In genomic region chr17:56833812-56834379, GRCh38 we compare ENCODE assay signal across 1 cellular context.
A peak's percentile ranks its signal among the peaks of the same experiment; 100 is the strongest.
TF ChIP-seq lines count a peak whose summit lies in the region.

TSS of gene C17orf67 (minus strand) at chr17:56833920. CDS start at chr17:56815810, 18,110 bp downstream.
TSS of gene DGKE (plus strand) at chr17:56834151. CDS start at chr17:56834796, 645 bp downstream.

TF ChIP-seq in HEK293, 187 proteins besides CTCF, POLR2A, EP300 and RAD21 (continued from another document and continues in another):
- peak; percentile 63; the same call in 1 of the 2 replicates for TF ChIP-seq ZNF449 (tag by site-specific recombination; IDR thresholded peaks at IDR 0.05)
- no peak for TF ChIP-seq BCL11A (tag by site-specific recombination; IDR thresholded peaks at IDR 0.05; ENCODE audit: low read depth)
- TF ChIP-seq TRIM28 (IDR thresholded peaks at IDR 0.05; ENCODE audit: borderline replicate concordance, low read length) = no peak
- TF ChIP-seq ZBTB48 (tag by site-specific recombination; IDR thresholded peaks at IDR 0.05) = no peak
- 0 out of 2 replicates have a peak, but pooled peaks have one; percentile 74 for TF ChIP-seq ZNF174 (tag by site-specific recombination; IDR thresholded peaks at IDR 0.05)
- TF ChIP-seq ZNF239 (tag by site-specific recombination; IDR thresholded peaks at IDR 0.05) = no peak
- peak; percentile 54; the same call in 1 of the 2 replicates for TF ChIP-seq ZNF596 (tag by site-specific recombination; IDR thresholded peaks at IDR 0.05)
- TF ChIP-seq ZNF624 (tag by site-specific recombination; IDR thresholded peaks at IDR 0.05) = no peak
- no peak for TF ChIP-seq ZNF426 (tag by site-specific recombination; IDR thresholded peaks at IDR 0.05)
- peak; percentile 84 for TF ChIP-seq SP2 (tag by site-specific recombination; IDR thresholded peaks at IDR 0.05)
- TF ChIP-seq ZNF830 (tag by site-specific recombination; IDR thresholded peaks at IDR 0.05; ENCODE audit: low read depth) = no peak
- TF ChIP-seq ZNF560 (tag by site-specific recombination; IDR thresholded peaks at IDR 0.05; ENCODE audit: borderline replicate concordance) = no peak
- TF ChIP-seq ZNF670 (tag by site-specific recombination; IDR thresholded peaks at IDR 0.05; ENCODE audit: low read depth) = no peak
- TF ChIP-seq ZNF660 (tag by site-specific recombination; IDR thresholded peaks at IDR 0.05) = peak; percentile 23
- no peak for TF ChIP-seq ZNF600 (tag by site-specific recombination; IDR thresholded peaks at IDR 0.05)
- TF ChIP-seq ELK4 (IDR thresholded peaks at IDR 0.05; ENCODE audit: borderline replicate concordance, low read depth, low read length) = no peak
- no peak for TF ChIP-seq ZNF423 (tag by site-specific recombination; IDR thresholded peaks at IDR 0.05)
- TF ChIP-seq ZNF175 (tag by site-specific recombination; IDR thresholded peaks at IDR 0.05) = no peak
- no peak for TF ChIP-seq FEZF1 (tag by site-specific recombination; IDR thresholded peaks at IDR 0.05)
- TF ChIP-seq INSM2 (tag by site-specific recombination; IDR thresholded peaks at IDR 0.05) = no peak
- peak; percentile 56 for TF ChIP-seq PBX3 (CRISPR knock-in tag; IDR thresholded peaks at IDR 0.05)
- TF ChIP-seq ZNF18 (tag by site-specific recombination; IDR thresholded peaks at IDR 0.05) = no peak
- TF ChIP-seq ZNF16 (tag by site-specific recombination; IDR thresholded peaks at IDR 0.05; ENCODE audit: low read depth) = no peak
- TF ChIP-seq YY1 (tag by site-specific recombination; IDR thresholded peaks at IDR 0.05) = peak; percentile 36; the same call in 1 of the 2 replicates
- no peak for TF ChIP-seq ZFP3 (tag by site-specific recombination; IDR thresholded peaks at IDR 0.05; ENCODE audit: low read depth)
- peak; percentile 99 for TF ChIP-seq KLF10 (tag by site-specific recombination; IDR thresholded peaks at IDR 0.05)
- TF ChIP-seq HOXC10 (CRISPR knock-in tag; IDR thresholded peaks at IDR 0.05) = no peak
- TF ChIP-seq ZBTB6 (tag by site-specific recombination; IDR thresholded peaks at IDR 0.05) = 0 out of 2 replicates have a peak, but pooled peaks have one; percentile 40
- peak; percentile 80 for TF ChIP-seq KLF9 (tag by site-specific recombination; IDR thresholded peaks at IDR 0.05; ENCODE audit: low read depth)
- TF ChIP-seq ZNF24 (tag by site-specific recombination; IDR thresholded peaks at IDR 0.05) = no peak
- no peak for TF ChIP-seq ZNF404 (tag by site-specific recombination; IDR thresholded peaks at IDR 0.05)
- TF ChIP-seq ZSCAN30 (tag by site-specific recombination; IDR thresholded peaks at IDR 0.05) = peak; percentile 85
- no peak for TF ChIP-seq HOXD13 (CRISPR knock-in tag; IDR thresholded peaks at IDR 0.05; ENCODE audit: borderline replicate concordance)
- TF ChIP-seq ZNF488 (tag by site-specific recombination; IDR thresholded peaks at IDR 0.05) = no peak
- TF ChIP-seq BCL6B (tag by site-specific recombination; IDR thresholded peaks at IDR 0.05) = no peak
- peak; percentile 36; the same call in 1 of the 2 replicates for TF ChIP-seq ZNF513 (tag by site-specific recombination; IDR thresholded peaks at IDR 0.05)
- TF ChIP-seq ZNF629 (tag by site-specific recombination; IDR thresholded peaks at IDR 0.05) = no peak
- TF ChIP-seq SP3 (tag by site-specific recombination; IDR thresholded peaks at IDR 0.05) = peak; percentile 81
- TF ChIP-seq ZNF626 (tag by site-specific recombination; IDR thresholded peaks at IDR 0.05) = peak; percentile 55; the same call in 1 of the 2 replicates
- peak; percentile 31; the same call in 1 of the 2 replicates for TF ChIP-seq IKZF3 (tag by site-specific recombination; IDR thresholded peaks at IDR 0.05)
- TF ChIP-seq EGR2 (tag by site-specific recombination; IDR thresholded peaks at IDR 0.05; ENCODE audit: low read depth) = peak; percentile 57; the same call in 1 of the 2 replicates
- TF ChIP-seq MEIS1 (CRISPR knock-in tag; IDR thresholded peaks at IDR 0.05; ENCODE audit: borderline replicate concordance) = no peak
- peak; percentile 62; the same call in 1 of the 2 replicates for TF ChIP-seq ZNF561 (tag by site-specific recombination; IDR thresholded peaks at IDR 0.05; ENCODE audit: borderline replicate concordance)
- no peak for TF ChIP-seq HIC1 (tag by site-specific recombination; IDR thresholded peaks at IDR 0.05)
- no peak for TF ChIP-seq ZNF521 (tag by site-specific recombination; IDR thresholded peaks at IDR 0.05)
